ENCODE assay signal across 31 cellular contexts in genomic region chr4:146835096-146835495, GRCh38.
A peak's percentile ranks its signal among the peaks of the same experiment; 100 is the strongest.
DNase-seq lines count a peak whose midpoint lies in the region; ATAC-seq, FAIRE-seq and TF ChIP-seq lines count a peak whose summit lies in the region.
"Had no signal": no experiment of that assay in that cellular context is flagged by ENCODE, and none has a peak within 500 bp of the region (broad histone marks: within the 10 kb centered on the region; RNA-seq: fewer than 3 reads in every experiment).

No MANE protein-coding gene starts in this region.

- peak; percentile 81 for ATAC-seq in left lung
- no peak for ATAC-seq in right cardiac atrium
- ATAC-seq: A549; CD8-positive, alpha-beta T cell had no signal

- FAIRE-seq in kidney (lab: Jason Lieb, UNC) = peak; percentile 47
- FAIRE-seq: A204.1, A549, D721Med had no signal

- H3K36me3 ChIP-seq in kidney (ENCODE audit: control insufficient read depth in 1 of 2, insufficient read depth in 2 of 2, low read length in 2 of 2) (no peaks in the 10 kb centered on the region), left lung (no peaks in the 10 kb centered on the region)
- H3K36me3 ChIP-seq: BE2C; BLaER1; BLaER1 treated with 17β-estradiol and CSF1 and Interleukin-3, amounts not matched to agents 10 nM and 100 nM had no signal

- 88% methylated on average over 1 of the region's 1 CpG for WGBS in right cardiac atrium

- H3K9ac ChIP-seq in kidney (ENCODE audit: low read length in 2 of 2) = no peak overlapping the region
- H3K9ac ChIP-seq: BLaER1; BLaER1 treated with 17β-estradiol and CSF1 and Interleukin-3, amounts not matched to agents 10 nM and 100 nM had no signal

- H3K4me1 ChIP-seq in kidney (ENCODE audit: control insufficient read depth in 1 of 2, insufficient read depth in 1 of 2, low read depth in 1 of 2, low read length in 2 of 2) = no peaks in the 10 kb centered on the region
- no peaks in the 10 kb centered on the region for H3K4me1 ChIP-seq in left lung
- no peaks in the 10 kb centered on the region for H3K4me1 ChIP-seq in right cardiac atrium (ENCODE audit: control insufficient read depth, insufficient read depth, low read length)
- H3K4me1 ChIP-seq: A549, BE2C, Caco-2 had no signal

- DNase-seq in kidney (no peak), left lung (no peak), NOMO-1 treated with dmso at 0.1 percent for 144 hours (lab: John Stamatoyannopoulos, UW; ENCODE audit: unreplicated experiment) (no peak), right cardiac atrium (no peak)
- DNase-seq: 8988T; ACHN; AML-193; BE2C; C1 segment of cervical spinal cord; Caco-2; Calu3; CD4-positive, alpha-beta memory T cell; CD4-positive, alpha-beta T cell; CD4-positive, CD25-positive, alpha-beta regulatory T cell; CD8-positive, alpha-beta memory T cell; CD8-positive, alpha-beta T cell; COR-L47; DMS 273 treated with DMSO at 0.1 percent for 48 hours; DMS153; DMS53; DMS79; DMS79 treated with DMSO at 0.1 percent for 48 hours; DND-41; EL had no signal

- H3K27ac ChIP-seq in kidney (ENCODE audit: low read depth in 2 of 2, low read length in 2 of 2) (no peak overlapping the region), left lung (no peak overlapping the region), right cardiac atrium (ENCODE audit: low read length) (no peak overlapping the region)
- H3K27ac ChIP-seq: 22Rv1; A549; BLaER1; BLaER1 treated with 17β-estradiol and CSF1 and Interleukin-3, amounts not matched to agents 10 nM and 100 nM; C4-2B had no signal

- H3K9me3 ChIP-seq in kidney (ENCODE audit: control insufficient read depth in 1 of 2, low read length in 2 of 2) (no peaks in the 10 kb centered on the region), left lung (no peaks in the 10 kb centered on the region), right cardiac atrium (ENCODE audit: control insufficient read depth, low read length) (no peaks in the 10 kb centered on the region)
- H3K9me3 ChIP-seq: A549; BE2C; BLaER1; BLaER1 treated with 17β-estradiol and CSF1 and Interleukin-3, amounts not matched to agents 10 nM and 100 nM; Caco-2 had no signal

- intact Hi-C loops in kidney (cut with DNase I) = no loop called here
- intact Hi-C loops in left lung (cut with DNase I) = no loop called here
- intact Hi-C loops in right cardiac atrium (cut with DNase I) = no loop called here

- no peak overlapping the region for H3K4me3 ChIP-seq in kidney (ENCODE audit: low read length in 2 of 2)
- no peak overlapping the region for H3K4me3 ChIP-seq in left lung
- no peak overlapping the region for H3K4me3 ChIP-seq in right cardiac atrium (ENCODE audit: low read length)
- H3K4me3 ChIP-seq: A549; BLaER1; BLaER1 treated with 17β-estradiol and CSF1 and Interleukin-3, amounts not matched to agents 10 nM and 100 nM had no signal

- TF ChIP-seq CTCF in kidney (IDR thresholded peaks at IDR 0.05; ENCODE audit: borderline replicate concordance, extremely low read depth, insufficient read depth) = no peak
- no peak for TF ChIP-seq CTCF in left lung (IDR thresholded peaks at IDR 0.05)

- H3K27me3 ChIP-seq in left lung (no peaks in the 10 kb centered on the region), right cardiac atrium (ENCODE audit: control insufficient read depth, insufficient read depth) (no peaks in the 10 kb centered on the region)
- H3K27me3 ChIP-seq: BLaER1; BLaER1 treated with 17β-estradiol and CSF1 and Interleukin-3, amounts not matched to agents 10 nM and 100 nM had no signal
